In genomic region chr3:185423178-185423577, GRCh38 we compare ENCODE assay signal across 9 cellular contexts.
A peak's percentile ranks its signal among the peaks of the same experiment; 100 is the strongest.
DNase-seq lines count a peak whose midpoint lies in the region; ATAC-seq and TF ChIP-seq lines count a peak whose summit lies in the region.
"Had no signal": no experiment of that assay in that cellular context is flagged by ENCODE, and none has a peak within 500 bp of the region (broad histone marks: within the 10 kb centered on the region; RNA-seq: fewer than 3 reads in every experiment).

No MANE protein-coding gene starts in this region.

- TF ChIP-seq EP300 in stomach (IDR thresholded peaks at IDR 0.05) (no peak), suprapubic skin (IDR thresholded peaks at IDR 0.05) (no peak)

- WGBS in stomach, 5 donors = 47 to 67% (median 61%) methylated on average over 3 of the region's 3 CpGs
- WGBS in suprapubic skin = 49% methylated on average over 3 of the region's 3 CpGs

- ATAC-seq in GM19455 (IDR thresholded peaks at IDR 0.05; ENCODE audit: unreplicated experiment) = no peak

- no peak for TF ChIP-seq CTCF in NB4 (IDR thresholded peaks at IDR 0.05; ENCODE audit: low read depth, low read length)
- TF ChIP-seq CTCF in cardiac fibroblast (IDR thresholded peaks at IDR 0.05; ENCODE audit: low read depth, low read length) = no peak
- no peak for TF ChIP-seq CTCF in stomach (IDR thresholded peaks at IDR 0.05)
- TF ChIP-seq CTCF in suprapubic skin (IDR thresholded peaks at IDR 0.05) = no peak

- TF ChIP-seq POLR2A in NB4 (IDR thresholded peaks at IDR 0.05; ENCODE audit: extremely low read depth, insufficient read length) (no peak), stomach (IDR thresholded peaks at IDR 0.05) (no peak), suprapubic skin (IDR thresholded peaks at IDR 0.05) (no peak)

- intact Hi-C loops in stomach (cut with DNase I; ENCODE audit: low total_unique reads) = no loop called here

- H3K9me3 ChIP-seq in stomach (no peaks in the 10 kb centered on the region), suprapubic skin (no peaks in the 10 kb centered on the region)

- DNase-seq in NOMO-1 (lab: John Stamatoyannopoulos, UW; ENCODE audit: unreplicated experiment in 2 of 2) = peak; percentile 21 to 24
- DNase-seq in NOMO-1 treated with dmso at 0.1 percent for 144 hours (lab: John Stamatoyannopoulos, UW; ENCODE audit: unreplicated experiment) = no peak
- DNase-seq in NB4 (ENCODE audit: low read depth) = peak; percentile 61
- peak; percentile 20 to 37 for DNase-seq in cardiac fibroblast (ENCODE audit: low read depth in 2 of 2)
- peak; percentile 30 for DNase-seq in stomach
- DNase-seq in suprapubic skin (ENCODE audit: low spot score in 2 of 2) = no peak
- DNase-seq in NCI-H1436 treated with DMSO at 0.1 percent for 48 hours (lab: John Stamatoyannopoulos, UW) = no peak
- DNase-seq: activated CD4-positive, CD25-positive, alpha-beta regulatory T cell had no signal

- H3K27ac ChIP-seq in stomach = no peak overlapping the region
- H3K27ac ChIP-seq in suprapubic skin = no peak overlapping the region

- peaks cover 0 to 12% (median 8%) of the 10 kb centered on the region in 4 donors for H3K4me1 ChIP-seq in stomach
- peaks cover 16% of the 10 kb centered on the region for H3K4me1 ChIP-seq in suprapubic skin

- H3K36me3 ChIP-seq in stomach (peaks cover 0 to under 1% (median 0%) of the 10 kb centered on the region in 4 donors), suprapubic skin (no peaks in the 10 kb centered on the region)

- H3K27me3 ChIP-seq in stomach = no peaks in the 10 kb centered on the region
- no peaks in the 10 kb centered on the region for H3K27me3 ChIP-seq in suprapubic skin

- H3K4me3 ChIP-seq in NB4 (ENCODE audit: low read depth, low read length) (no peak overlapping the region), cardiac fibroblast (replicated peaks in 1 of 2; ENCODE audit: low read depth in 2 of 2, low read length in 2 of 2) (no peak overlapping the region), stomach (no peak overlapping the region), suprapubic skin (no peak overlapping the region)

Comparison
In these comparisons a context has a peak if more than half of its experiments do, and no peak if none do; other contexts are left out.
1. DNase-seq: peak in NOMO-1 (2 of 2), NB4 (single experiment), cardiac fibroblast (2 of 2) and stomach (single experiment); none in NOMO-1 treated with dmso at 0.1 percent for 144 hours (single experiment), suprapubic skin (0 of 2) and NCI-H1436 treated with DMSO at 0.1 percent for 48 hours (single experiment).